ENCODE assay signal across 8 cellular contexts in genomic region chr1:213987422-213987875, GRCh38. TPM values are rescaled to one million over a fixed set of nuclear protein-coding genes. Genes with fewer than 3 reads are reported as not detected.
DNase-seq lines count a peak whose midpoint lies in the region; ATAC-seq and TF ChIP-seq lines count a peak whose summit lies in the region.

No MANE protein-coding gene starts in this region.

- H3K4me3 ChIP-seq in CD8-positive, alpha-beta T cell (ENCODE audit: low read depth, low read length), result no peak overlapping the region
- peak overlapping the region; percentile 51 to 85 for H3K4me3 ChIP-seq in mesenchymal stem cell (ENCODE audit: insufficient read depth in 1 of 2, low read depth in 1 of 2, low read length in 2 of 2)
- H3K4me3 ChIP-seq in aorta (ENCODE audit: low read length in 2 of 2), result peak overlapping the region; percentile 70 to 72

- no peaks in the 10 kb centered on the region for H3K36me3 Mint-ChIP-seq in CD8-positive, alpha-beta T cell

- H3K14ac ChIP-seq in mesenchymal stem cell (ENCODE audit: low read length in 2 of 2), result no peak overlapping the region

- TF ChIP-seq CTCF in CD8-positive, alpha-beta T cell (IDR thresholded peaks at IDR 0.05), result no peak
- no peak for TF ChIP-seq CTCF in GM10248 (IDR thresholded peaks at IDR 0.05; ENCODE audit: control extremely low read depth, extremely low read depth, low read depth, missing control alignments)

- no peak overlapping the region for H3K27ac ChIP-seq in CD8-positive, alpha-beta T cell (ENCODE audit: low read depth, low read length)
- peak overlapping the region; percentile 82 for H3K27ac ChIP-seq in caudate nucleus (ENCODE audit: low read depth, low read length)
- H3K27ac ChIP-seq in mesenchymal stem cell (ENCODE audit: low read length, poor library complexity, severe bottlenecking), result no peak overlapping the region
- H3K27ac ChIP-seq in aorta (ENCODE audit: low read depth in 1 of 2, low read length in 2 of 2), result no peak overlapping the region

- H3K27ac Mint-ChIP-seq in CD8-positive, alpha-beta T cell, result peak overlapping the region; percentile 41

- no peak overlapping the region for H4K91ac ChIP-seq in mesenchymal stem cell (ENCODE audit: low read length)

- ATAC-seq in CD8-positive, alpha-beta T cell, result no peak
- ATAC-seq in GM21381 (IDR thresholded peaks at IDR 0.05; ENCODE audit: unreplicated experiment), result peak; percentile 36
- peak; percentile 53 for ATAC-seq in aorta (ENCODE audit: low FRiP score)
- ATAC-seq in HG02973 (IDR thresholded peaks at IDR 0.05; ENCODE audit: unreplicated experiment), result no peak

- no peak overlapping the region for H4K8ac ChIP-seq in mesenchymal stem cell (ENCODE audit: low read length)

- H2BK12ac ChIP-seq in mesenchymal stem cell (ENCODE audit: low read length in 2 of 2), result no peak overlapping the region

- CTCF ChIA-PET in CD8-positive, alpha-beta T cell (lab: Charles Lee), result no interaction called here
- CTCF ChIA-PET in GM10248 (lab: Yijun Ruan, JAX), result interaction anchor here (0.7 kb wide), 1 partner anchor 30 kb away, joined by 3 read pairs; no protein-coding TSS in a partner anchor

- H3K9ac ChIP-seq in mesenchymal stem cell (ENCODE audit: low read length), result peak overlapping the region; percentile 85

- no peak overlapping the region for H2AK5ac ChIP-seq in mesenchymal stem cell (ENCODE audit: low read length, severe bottlenecking)

- peaks cover 79% of the 10 kb centered on the region for H3K27me3 Mint-ChIP-seq in CD8-positive, alpha-beta T cell (ENCODE audit: low read depth)

- H3K4me1 ChIP-seq in CD8-positive, alpha-beta T cell (ENCODE audit: insufficient read depth, low read length), result peaks cover 21% of the 10 kb centered on the region
- H3K4me1 ChIP-seq in mesenchymal stem cell (ENCODE audit: control insufficient read depth, insufficient read depth, low read depth, low read length) (peaks cover 26% of the 10 kb centered on the region), aorta (ENCODE audit: control insufficient read depth in 1 of 2, insufficient read depth in 2 of 2, low read length in 2 of 2) (no peaks in the 10 kb centered on the region)

- no peak for DNase-seq in CD8-positive, alpha-beta T cell
- peak; percentile 38 for DNase-seq in LoVo (ENCODE audit: low spot score)
- peak in 6 of 61 donors; percentile 53 to 79 (median 68) for DNase-seq in caudate nucleus (lab: John Stamatoyannopoulos, UW)
- no peak for DNase-seq in mesenchymal stem cell
- peak in 1 of 2 donors; percentile 81 for DNase-seq in aorta
- DNase-seq in GM10248 (ENCODE audit: extremely low spot score), result no peak

- H3K23ac ChIP-seq in mesenchymal stem cell (ENCODE audit: low read length in 2 of 2), result no peak overlapping the region

- no peak overlapping the region for H2BK5ac ChIP-seq in mesenchymal stem cell (ENCODE audit: low read depth, low read length, poor library complexity, severe bottlenecking)

- H3K4me2 ChIP-seq in mesenchymal stem cell (ENCODE audit: low read length, poor library complexity, severe bottlenecking), result peak overlapping the region; percentile 92

- H3K79me1 ChIP-seq in mesenchymal stem cell (replicated peaks; ENCODE audit: low read length, poor library complexity, severe bottlenecking), result no peaks in the 10 kb centered on the region

- peaks cover 38% of the 10 kb centered on the region for H3K4me1 Mint-ChIP-seq in CD8-positive, alpha-beta T cell (ENCODE audit: low read depth)

- no peak overlapping the region for H2BK15ac ChIP-seq in mesenchymal stem cell (ENCODE audit: low read depth, poor library complexity, severe bottlenecking)

- peaks cover 41% of the 10 kb centered on the region for H3K27me3 ChIP-seq in CD8-positive, alpha-beta T cell (ENCODE audit: insufficient read depth, low read length)
- H3K27me3 ChIP-seq in mesenchymal stem cell (ENCODE audit: control insufficient read depth in 1 of 2, insufficient read depth in 1 of 2, low read length in 2 of 2), result peaks cover 70 to 72% of the 10 kb centered on the region in 2 experiments
- H3K27me3 ChIP-seq in aorta (ENCODE audit: control insufficient read depth in 1 of 2, insufficient read depth in 2 of 2, low read length in 1 of 2), result no peaks in the 10 kb centered on the region

- no peak overlapping the region for H2AFZ ChIP-seq in mesenchymal stem cell (ENCODE audit: low read depth, low read length)

- H2BK120ac ChIP-seq in mesenchymal stem cell (ENCODE audit: low read depth, low read length), result no peak overlapping the region

- no peak overlapping the region for H3K4ac ChIP-seq in mesenchymal stem cell (ENCODE audit: low read depth in 1 of 2, low read length in 2 of 2)

- H3K4me3 Mint-ChIP-seq in CD8-positive, alpha-beta T cell, result peak overlapping the region; percentile 86

- no peaks in the 10 kb centered on the region for H3K9me3 ChIP-seq in CD8-positive, alpha-beta T cell (ENCODE audit: low read length)
- H3K9me3 ChIP-seq in mesenchymal stem cell (ENCODE audit: control insufficient read depth, low read length), result peaks cover 3% of the 10 kb centered on the region
- H3K9me3 ChIP-seq in aorta (ENCODE audit: control insufficient read depth, low read length), result no peaks in the 10 kb centered on the region

- POLR2A ChIA-PET in CD8-positive, alpha-beta T cell (lab: Charles Lee), result interaction anchor here (0.9 kb wide), 1 partner anchor 88 kb away, joined by 3 read pairs; no protein-coding TSS in a partner anchor
- POLR2A ChIA-PET in GM10248 (lab: Yijun Ruan, JAX), result no interaction called here

- no peak overlapping the region for H3K18ac ChIP-seq in mesenchymal stem cell (ENCODE audit: low read depth in 1 of 2, low read length in 2 of 2)

- WGBS in mesenchymal stem cell, result 0% methylated on average over 4 of the region's 32 CpGs
- WGBS in aorta, 2 donors, result 0 to 1% methylated on average over 24 to 32 of the region's 32 CpGs

- H3K36me3 ChIP-seq in CD8-positive, alpha-beta T cell (ENCODE audit: insufficient read depth, low read length), result no peaks in the 10 kb centered on the region
- no peaks in the 10 kb centered on the region for H3K36me3 ChIP-seq in mesenchymal stem cell (ENCODE audit: control insufficient read depth in 1 of 2, insufficient read depth in 2 of 2, low read depth in 1 of 2, low read length in 2 of 2)
- H3K36me3 ChIP-seq in aorta (ENCODE audit: control insufficient read depth in 1 of 2, insufficient read depth in 2 of 2, low read length in 1 of 2), result no peaks in the 10 kb centered on the region

- intact Hi-C loops in CD8-positive, alpha-beta T cell (cut with DNase I, micrococcal nuclease), result loop anchor here in 1 of 2 experiments (5.0 to 10.0 kb wide), 2 partner anchors 133 to 315 kb away; no protein-coding TSS in a partner anchor
- intact Hi-C loops in aorta (cut with DNase I), result no loop called here

- no peaks in the 10 kb centered on the region for H3K9me3 Mint-ChIP-seq in CD8-positive, alpha-beta T cell

RNA-seq across cellular contexts. Expression of gene PROX1, which starts 0.3 kb away (rescaled TPM):
- total RNA-seq in CD8-positive, alpha-beta T cell, result not detected
- polyA plus RNA-seq in mesenchymal stem cell (2013, experiment 1 of 2), result 0.10 TPM
- polyA plus RNA-seq in mesenchymal stem cell (2013, experiment 2 of 2), result 0.11 TPM
- total RNA-seq in aorta, result 1 to 10 TPM; 2.5 to 2.6 TPM
- polyA plus RNA-seq in aorta, result 1 to 10 TPM in 1 of 2 donors, not detected in 1; 1.5 TPM

Comparison
In these comparisons a context has a peak if more than half of its experiments do, and no peak if none do; other contexts are left out.
1. ATAC-seq: peak in GM21381 (single experiment) and aorta (single experiment); none in CD8-positive, alpha-beta T cell (single experiment) and HG02973 (single experiment).